Comparison of ENCODE assay signal across 19 cellular contexts in genomic region chr5:165130656-165131055, GRCh38.
A peak's percentile ranks its signal among the peaks of the same experiment; 100 is the strongest.
DNase-seq lines count a peak whose midpoint lies in the region; ATAC-seq and TF ChIP-seq lines count a peak whose summit lies in the region.
"Had no signal": no experiment of that assay in that cellular context is flagged by ENCODE, and none has a peak within 500 bp of the region (broad histone marks: within the 10 kb centered on the region; RNA-seq: fewer than 3 reads in every experiment).

No MANE protein-coding gene starts in this region.

- no peak overlapping the region for H3K27ac ChIP-seq in gastrocnemius medialis

- no peak for TF ChIP-seq POLR2A in gastrocnemius medialis (IDR thresholded peaks at IDR 0.05)

- CTCF ChIA-PET in WTC11 (lab: Charles Lee): no interaction called here

- no peaks in the 10 kb centered on the region for H3K27me3 ChIP-seq in gastrocnemius medialis

- H3K4me1 Mint-ChIP-seq in WTC11 (peaks cover 33% of the 10 kb centered on the region), endothelial cell (ENCODE audit: unreplicated experiment) (no peaks in the 10 kb centered on the region)

- POLR2A ChIA-PET in WTC11 (lab: Charles Lee): no interaction called here

- no peak overlapping the region for H3K4me3 ChIP-seq in gastrocnemius medialis

- ATAC-seq in WTC11: no peak
- ATAC-seq in HG03521 (IDR thresholded peaks at IDR 0.05; ENCODE audit: unreplicated experiment): no peak
- ATAC-seq in gastrocnemius medialis: no peak

- TF ChIP-seq CTCF in WTC11 (IDR thresholded peaks at IDR 0.05) (no peak), endothelial cell (IDR thresholded peaks at IDR 0.05; ENCODE audit: unreplicated experiment) (no peak), gastrocnemius medialis (IDR thresholded peaks at IDR 0.05 in 4 of 5, conservative IDR thresholded peaks at IDR 0.05 in 1 of 5) (no peak)

- H3K4me3 Mint-ChIP-seq in WTC11: no peak overlapping the region
- H3K4me3 Mint-ChIP-seq in endothelial cell (ENCODE audit: unreplicated experiment): no peak overlapping the region
- H3K4me3 Mint-ChIP-seq: CD14-positive monocyte, H9 had no signal

- H3K36me3 Mint-ChIP-seq in WTC11 (no peaks in the 10 kb centered on the region), endothelial cell (ENCODE audit: low read depth, unreplicated experiment) (no peaks in the 10 kb centered on the region)

- no peaks in the 10 kb centered on the region for H3K36me3 ChIP-seq in gastrocnemius medialis

- H3K27ac Mint-ChIP-seq in WTC11: peak overlapping the region; percentile 59
- no peak overlapping the region for H3K27ac Mint-ChIP-seq in endothelial cell (ENCODE audit: unreplicated experiment)
- H3K27ac Mint-ChIP-seq: CD14-positive monocyte had no signal

- DNase-seq in A172 (ENCODE audit: low spot score) (peak; percentile 49), HS-5 (ENCODE audit: low read depth) (peak; percentile 52), WTC11 (ENCODE audit: low spot score) (no peak), fibroblast of gingiva (ENCODE audit: low read depth) (peak; percentile 57), endothelial cell (ENCODE audit: low spot score) (no peak), gastrocnemius medialis (no peak), epidermal melanocyte (ENCODE audit: insufficient read length, low spot score) (no peak)
- DNase-seq: DMS 273 treated with DMSO at 0.1 percent for 48 hours; GDM1; H9; NCI-H1417; NCI-H187 treated with DMSO at 0.1 percent for 48 hours; NCI-H69; NK-92 treated with Interleukin-12 subunit alpha and Interleukin-12 subunit beta, amount 100 ng/mL, for 24 hours; OCI-M1; RPMI8226; SIG-M5 had no signal

- H3K4me1 ChIP-seq in gastrocnemius medialis: no peaks in the 10 kb centered on the region

- H3K27me3 Mint-ChIP-seq in WTC11 (ENCODE audit: low read depth): no peaks in the 10 kb centered on the region
- no peaks in the 10 kb centered on the region for H3K27me3 Mint-ChIP-seq in endothelial cell (ENCODE audit: unreplicated experiment)

- intact Hi-C loops in gastrocnemius medialis (cut with DNase I; ENCODE audit: low total_unique reads): no loop called here

- H3K9me3 Mint-ChIP-seq in WTC11 (peaks cover 8% of the 10 kb centered on the region; the same call in 1 of the 2 replicates), endothelial cell (ENCODE audit: unreplicated experiment) (no peaks in the 10 kb centered on the region)
- H3K9me3 Mint-ChIP-seq: H9 had no signal

- H3K9me3 ChIP-seq in gastrocnemius medialis: no peaks in the 10 kb centered on the region

- in situ Hi-C loops in gastrocnemius medialis (cut with MboI; ENCODE audit: low sequenced_read_pairs in 4 of 4): no loop called here

TF ChIP-seq in WTC11, 78 proteins besides CTCF, POLR2A, EP300 and RAD21 (continues in another document):
- TF ChIP-seq ZNF317 (CRISPR knock-in tag; IDR thresholded peaks at IDR 0.05; ENCODE audit: borderline replicate concordance, low read depth) (no peak), MLX (CRISPR knock-in tag; IDR thresholded peaks at IDR 0.05) (no peak), NFE2L1 (CRISPR knock-in tag; IDR thresholded peaks at IDR 0.05) (no peak), MYBL2 (CRISPR knock-in tag; IDR thresholded peaks at IDR 0.05) (no peak), ZNF232 (CRISPR knock-in tag; IDR thresholded peaks at IDR 0.05) (no peak), CREM (CRISPR knock-in tag; IDR thresholded peaks at IDR 0.05) (no peak), ZNF532 (CRISPR knock-in tag; IDR thresholded peaks at IDR 0.05; ENCODE audit: borderline replicate concordance) (no peak), CBFB (CRISPR knock-in tag; IDR thresholded peaks at IDR 0.05; ENCODE audit: low read depth) (no peak), ZNF512 (CRISPR knock-in tag; IDR thresholded peaks at IDR 0.05; ENCODE audit: borderline replicate concordance) (no peak), ZNF121 (CRISPR knock-in tag; IDR thresholded peaks at IDR 0.05) (no peak), JAZF1 (CRISPR knock-in tag; IDR thresholded peaks at IDR 0.05) (no peak), E2F4 (CRISPR knock-in tag; IDR thresholded peaks at IDR 0.05; ENCODE audit: borderline replicate concordance, low read depth) (no peak), ZNF219 (CRISPR knock-in tag; IDR thresholded peaks at IDR 0.05; ENCODE audit: borderline replicate concordance) (no peak), ZNF425 (CRISPR knock-in tag; conservative IDR thresholded peaks at IDR 0.05) (no peak)

Comparison
In these comparisons a context has a peak if more than half of its experiments do, and no peak if none do; other contexts are left out.
1. DNase-seq: peak in A172 (single experiment), HS-5 (single experiment) and fibroblast of gingiva (single experiment); none in WTC11 (single experiment), endothelial cell (single experiment), gastrocnemius medialis (0 of 2) and epidermal melanocyte (single experiment).